In the genomic region with DNA sequence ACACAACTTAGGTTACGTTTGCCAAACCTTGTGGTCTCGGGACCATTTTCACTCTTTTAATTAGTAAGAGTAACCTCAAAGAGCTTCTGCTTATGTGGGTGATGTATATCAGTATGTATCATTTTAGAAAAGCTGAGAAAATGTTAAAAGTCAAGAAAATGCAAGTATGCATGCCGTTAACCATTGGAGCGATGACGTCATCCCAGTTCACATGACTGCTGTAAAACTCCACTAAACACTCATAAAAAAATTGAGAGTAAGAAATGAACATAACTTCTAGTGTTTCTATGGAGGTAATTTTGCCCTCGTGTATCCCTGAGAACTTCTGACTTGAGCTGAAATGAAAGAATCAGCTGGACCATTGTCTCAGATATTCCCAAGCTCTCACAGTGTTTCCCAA, we compare ENCODE assay signal across 21 cellular contexts.
DNase-seq lines count a peak whose midpoint lies in the region; ATAC-seq, FAIRE-seq and TF ChIP-seq lines count a peak whose summit lies in the region.
"Had no signal": no experiment of that assay in that cellular context is flagged by ENCODE, and none has a peak within 500 bp of the region (broad histone marks: within the 10 kb centered on the region; RNA-seq: fewer than 3 reads in every experiment).

No MANE protein-coding gene starts in this region.

- TF ChIP-seq CTCF in HEK293 (tag by site-specific recombination; IDR thresholded peaks at IDR 0.05) (no peak), OCI-LY3 (IDR thresholded peaks at IDR 0.05; ENCODE audit: low read depth, low read length) (no peak), K562 (IDR thresholded peaks at IDR 0.05 in 2 of 3, conservative IDR thresholded peaks at IDR 0.05 in 1 of 3; ENCODE audit: insufficient read depth in 2 of 3, low read depth in 1 of 3, low read length in 3 of 3) (no peak), type B pancreatic cell (conservative IDR thresholded peaks at IDR 0.05) (no peak)

- no peaks in the 10 kb centered on the region for H4K20me1 ChIP-seq in OCI-LY3 (ENCODE audit: insufficient read depth, low read length)
- H4K20me1 ChIP-seq in K562 (replicated peaks; ENCODE audit: control insufficient read depth, insufficient read depth, low read length) = no peaks in the 10 kb centered on the region
- H4K20me1 ChIP-seq: BLaER1 treated with 17β-estradiol and CSF1 and Interleukin-3, amounts not matched to agents 10 nM and 100 nM had no signal

- POLR2A ChIA-PET in HEK293 (lab: Yijun Ruan, JAX) = no interaction called here
- POLR2A ChIA-PET in K562 (lab: Yijun Ruan, JAX) = no interaction called here

- no peaks in the 10 kb centered on the region for H3K27me3 ChIP-seq in OCI-LY3 (ENCODE audit: low read depth, low read length)
- H3K27me3 ChIP-seq in K562 (ENCODE audit: control insufficient read depth in 2 of 2, insufficient read depth in 2 of 2, low read length in 2 of 2) = no peaks in the 10 kb centered on the region
- H3K27me3 ChIP-seq: BLaER1 treated with 17β-estradiol and CSF1 and Interleukin-3, amounts not matched to agents 10 nM and 100 nM had no signal

- DNase-seq in K562 (ENCODE audit: extremely low read depth in 1 of 4, low spot score in 3 of 4) (no peak), AML-193 (lab: John Stamatoyannopoulos, UW) (no peak), type B pancreatic cell (ENCODE audit: extremely low spot score, unreplicated experiment) (no peak)
- DNase-seq: 8988T; ACHN; Caco-2; Calu3; CD4-positive, alpha-beta T cell; CD8-positive, alpha-beta T cell; DMS79 treated with DMSO at 0.1 percent for 48 hours; GF-D8 had no signal

- H2AFZ ChIP-seq in OCI-LY3 (ENCODE audit: low read depth, low read length) (peak overlapping the region; percentile 15), K562 (ENCODE audit: low read depth, low read length) (no peak overlapping the region)

- no peak overlapping the region for H3K4me3 Mint-ChIP-seq in type B pancreatic cell
- H3K4me3 Mint-ChIP-seq: B cell; CD4-positive, alpha-beta T cell; CD8-positive, alpha-beta T cell had no signal

- CTCF ChIA-PET in HEK293 (lab: Yijun Ruan, JAX) = no interaction called here
- CTCF ChIA-PET in K562 (lab: Yijun Ruan, JAX; ENCODE audit: low intra/inter-chr PET ratio) = no interaction called here

- H3K27ac Mint-ChIP-seq in type B pancreatic cell = no peak overlapping the region
- H3K27ac Mint-ChIP-seq: B cell; CD4-positive, alpha-beta T cell; CD8-positive, alpha-beta T cell had no signal

- no peak for FAIRE-seq in K562 (lab: Jason Lieb, UNC)
- FAIRE-seq: A204.1, D721Med, G401.6, GM12891, GM19239 had no signal

- TF ChIP-seq POLR2A in K562 (conservative IDR thresholded peaks at IDR 0.05) = no peak

- peak overlapping the region; percentile 57 for H3K4me2 ChIP-seq in OCI-LY3 (ENCODE audit: low read length)
- H3K4me2 ChIP-seq in K562 (ENCODE audit: insufficient read depth, low read length) = no peak overlapping the region
- H3K4me2 ChIP-seq: BLaER1 treated with 17β-estradiol and CSF1 and Interleukin-3, amounts not matched to agents 10 nM and 100 nM had no signal

- intact Hi-C loops in K562 (cut with micrococcal nuclease) = no loop called here

- no peak overlapping the region for H3K27ac ChIP-seq in HEK293 (ENCODE audit: extremely low read depth, low read depth, low read length)
- H3K27ac ChIP-seq in OCI-LY3 (ENCODE audit: low read length) = peak overlapping the region; percentile 89
- H3K27ac ChIP-seq in K562 (ENCODE audit: extremely low read depth, low read depth, low read length) = no peak overlapping the region
- H3K27ac ChIP-seq: BLaER1 treated with 17β-estradiol and CSF1 and Interleukin-3, amounts not matched to agents 10 nM and 100 nM; C4-2B had no signal

- TF ChIP-seq RAD21 in K562 (CRISPR knock-in tag; conservative IDR thresholded peaks at IDR 0.05 in 1 of 2, IDR thresholded peaks at IDR 0.05 in 1 of 2) = no peak

- no peaks in the 10 kb centered on the region for H3K9me3 ChIP-seq in HEK293 (ENCODE audit: control insufficient read depth, insufficient read depth, low read depth, low read length)
- no peaks in the 10 kb centered on the region for H3K9me3 ChIP-seq in OCI-LY3 (ENCODE audit: insufficient read depth, low read length)
- H3K9me3 ChIP-seq in K562 (replicated peaks; ENCODE audit: control insufficient read depth, insufficient read depth, low read depth, low read length) = no peaks in the 10 kb centered on the region
- H3K9me3 ChIP-seq: BLaER1 treated with 17β-estradiol and CSF1 and Interleukin-3, amounts not matched to agents 10 nM and 100 nM; Caco-2 had no signal

- in situ Hi-C loops in K562 (cut with MboI) = no loop called here

- no peaks in the 10 kb centered on the region for H3K79me2 ChIP-seq in OCI-LY3 (ENCODE audit: low read length)
- no peaks in the 10 kb centered on the region for H3K79me2 ChIP-seq in K562 (ENCODE audit: control insufficient read depth, insufficient read depth, low read length)

- BruUV-seq in K562 (replicated peaks; lab: Mats Ljungman, UMichigan) = no TSS peak

- H3K4me1 Mint-ChIP-seq in type B pancreatic cell (ENCODE audit: unreplicated experiment) = no peaks in the 10 kb centered on the region
- H3K4me1 Mint-ChIP-seq: B cell had no signal

- no peak for ATAC-seq in K562
- ATAC-seq: CD8-positive, alpha-beta T cell had no signal

- no peaks in the 10 kb centered on the region for H3K36me3 Mint-ChIP-seq in type B pancreatic cell
- H3K36me3 Mint-ChIP-seq: CD8-positive, alpha-beta T cell had no signal

- H3K36me3 ChIP-seq in HEK293 (ENCODE audit: control insufficient read depth in 2 of 2, insufficient read depth in 1 of 2, low read length in 2 of 2) = no peaks in the 10 kb centered on the region
- no peaks in the 10 kb centered on the region for H3K36me3 ChIP-seq in OCI-LY3 (replicated peaks; ENCODE audit: low read depth, low read length)
- H3K36me3 ChIP-seq in K562 (ENCODE audit: control insufficient read depth, insufficient read depth, low read length) = no peaks in the 10 kb centered on the region
- H3K36me3 ChIP-seq: BLaER1 treated with 17β-estradiol and CSF1 and Interleukin-3, amounts not matched to agents 10 nM and 100 nM had no signal

- H3K9ac ChIP-seq in OCI-LY3 (ENCODE audit: low read length) (peak overlapping the region; percentile 25; the same call in 1 of the 2 replicates), K562 (ENCODE audit: insufficient read depth in 1 of 2, low read depth in 2 of 2, low read length in 2 of 2) (no peak overlapping the region)
- H3K9ac ChIP-seq: BLaER1 treated with 17β-estradiol and CSF1 and Interleukin-3, amounts not matched to agents 10 nM and 100 nM had no signal

- no peak for TF ChIP-seq EP300 in K562 (IDR thresholded peaks at IDR 0.05; ENCODE audit: low read length)

- peaks cover 47% of the 10 kb centered on the region for H3K27me3 Mint-ChIP-seq in type B pancreatic cell
- H3K27me3 Mint-ChIP-seq: B cell had no signal

- H3K9me1 ChIP-seq in K562 (ENCODE audit: control insufficient read depth, insufficient read depth, low read length) = no peaks in the 10 kb centered on the region

- no peak overlapping the region for H3K4me3 ChIP-seq in HEK293 (ENCODE audit: low read depth, low read length)
- H3K4me3 ChIP-seq in OCI-LY3 (ENCODE audit: low read length) = no peak overlapping the region
- no peak overlapping the region for H3K4me3 ChIP-seq in K562
- H3K4me3 ChIP-seq: BLaER1 treated with 17β-estradiol and CSF1 and Interleukin-3, amounts not matched to agents 10 nM and 100 nM had no signal

- H3K4me1 ChIP-seq in HEK293 (ENCODE audit: control insufficient read depth, insufficient read depth, low read length) (no peaks in the 10 kb centered on the region), OCI-LY3 (ENCODE audit: low read length) (peaks cover 52% of the 10 kb centered on the region), K562 (replicated peaks in 1 of 2; ENCODE audit: control insufficient read depth in 2 of 2, insufficient read depth in 2 of 2, low read length in 2 of 2) (no peaks in the 10 kb centered on the region)
- H3K4me1 ChIP-seq: BLaER1 treated with 17β-estradiol and CSF1 and Interleukin-3, amounts not matched to agents 10 nM and 100 nM; Caco-2 had no signal

- H3K9me3 Mint-ChIP-seq in type B pancreatic cell = no peaks in the 10 kb centered on the region
- H3K9me3 Mint-ChIP-seq: CD4-positive, alpha-beta T cell; CD8-positive, alpha-beta T cell had no signal

- 0% methylated on average over 6 of the region's 6 CpGs for WGBS in K562 (ENCODE audit: insufficient coverage, low coverage, missing lambda C conversion rate)

TF ChIP-seq in HEK293, 187 proteins besides CTCF, POLR2A, EP300 and RAD21 (continues in another document):
- TF ChIP-seq, protein P1, sequence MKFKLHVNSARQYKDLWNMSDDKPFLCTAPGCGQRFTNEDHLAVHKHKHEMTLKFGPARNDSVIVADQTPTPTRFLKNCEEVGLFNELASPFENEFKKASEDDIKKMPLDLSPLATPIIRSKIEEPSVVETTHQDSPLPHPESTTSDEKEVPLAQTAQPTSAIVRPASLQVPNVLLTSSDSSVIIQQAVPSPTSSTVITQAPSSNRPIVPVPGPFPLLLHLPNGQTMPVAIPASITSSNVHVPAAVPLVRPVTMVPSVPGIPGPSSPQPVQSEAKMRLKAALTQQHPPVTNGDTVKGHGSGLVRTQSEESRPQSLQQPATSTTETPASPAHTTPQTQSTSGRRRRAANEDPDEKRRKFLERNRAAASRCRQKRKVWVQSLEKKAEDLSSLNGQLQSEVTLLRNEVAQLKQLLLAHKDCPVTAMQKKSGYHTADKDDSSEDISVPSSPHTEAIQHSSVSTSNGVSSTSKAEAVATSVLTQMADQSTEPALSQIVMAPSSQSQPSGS (tag by site-specific recombination; IDR thresholded peaks at IDR 0.05; ENCODE audit: low read depth) = peak; percentile 86
- no peak for TF ChIP-seq ZBTB1 (tag by site-specific recombination; IDR thresholded peaks at IDR 0.05)

TF ChIP-seq in K562, 482 proteins besides CTCF, POLR2A, EP300 and RAD21 (continues in another document):
- no peak for TF ChIP-seq MAFG (tag; conservative IDR thresholded peaks at IDR 0.05)
- no peak for TF ChIP-seq PHB2 (IDR thresholded peaks at IDR 0.05; ENCODE audit: low read depth)
- TF ChIP-seq JUND (IDR thresholded peaks at IDR 0.05; ENCODE audit: borderline replicate concordance, low read depth, low read length) = peak; percentile 80
- TF ChIP-seq JUND (tag; IDR thresholded peaks at IDR 0.05; ENCODE audit: borderline replicate concordance, low read depth, low read length) = peak; percentile 86; the same call in 1 of the 3 replicates
- TF ChIP-seq JUNB (CRISPR knock-in tag; conservative IDR thresholded peaks at IDR 0.05) = peak; percentile 75
- TF ChIP-seq ATF1 (CRISPR knock-in tag; IDR thresholded peaks at IDR 0.05) = no peak
- peak; percentile 47 for TF ChIP-seq ATF1 (tag; IDR thresholded peaks at IDR 0.05)
- no peak for TF ChIP-seq ZNF586 (CRISPR knock-in tag; conservative IDR thresholded peaks at IDR 0.05)
- TF ChIP-seq, protein P2, sequence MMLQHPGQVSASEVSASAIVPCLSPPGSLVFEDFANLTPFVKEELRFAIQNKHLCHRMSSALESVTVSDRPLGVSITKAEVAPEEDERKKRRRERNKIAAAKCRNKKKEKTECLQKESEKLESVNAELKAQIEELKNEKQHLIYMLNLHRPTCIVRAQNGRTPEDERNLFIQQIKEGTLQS (IDR thresholded peaks at IDR 0.05) = peak; percentile 94
- TF ChIP-seq, protein P2 (CRISPR knock-in tag; conservative IDR thresholded peaks at IDR 0.05) = no peak
